In genomic region chr13:47904891-47905290, GRCh38 we compare ENCODE assay signal across 14 cellular contexts.
DNase-seq lines count a peak whose midpoint lies in the region; ATAC-seq, FAIRE-seq and TF ChIP-seq lines count a peak whose summit lies in the region.
"Had no signal": no experiment of that assay in that cellular context is flagged by ENCODE, and none has a peak within 500 bp of the region (broad histone marks: within the 10 kb centered on the region; RNA-seq: fewer than 3 reads in every experiment).

No MANE protein-coding gene starts in this region.

- H3K27ac Mint-ChIP-seq in activated naive CD4-positive, alpha-beta T cell treated with anti-CD3 and anti-CD28 coated beads, Interleukin-2, amount 50 U/mL, for 24 hours, result peak overlapping the region; percentile 41
- H3K27ac Mint-ChIP-seq: CD4-positive, CD25-positive, alpha-beta regulatory T cell; GM23338 had no signal

- no peaks in the 10 kb centered on the region for H3K27me3 Mint-ChIP-seq in activated naive CD4-positive, alpha-beta T cell treated with anti-CD3 and anti-CD28 coated beads, Interleukin-2, amount 50 U/mL, for 24 hours
- H3K27me3 Mint-ChIP-seq: CD4-positive, CD25-positive, alpha-beta regulatory T cell had no signal

- TF ChIP-seq CTCF in endothelial cell of umbilical vein (IDR thresholded peaks at IDR 0.05; ENCODE audit: extremely low read depth in 1 of 2, insufficient read depth in 1 of 2, low read depth in 1 of 2, low read length in 2 of 2), result no peak
- no peak for TF ChIP-seq CTCF in uterus (IDR thresholded peaks at IDR 0.05)
- TF ChIP-seq CTCF in stomach (IDR thresholded peaks at IDR 0.05), result no peak

- H3K36me3 ChIP-seq in endothelial cell of umbilical vein (ENCODE audit: control insufficient read depth in 2 of 2, extremely low read depth in 1 of 2, insufficient read depth in 2 of 2, low read length in 2 of 2), result no peaks in the 10 kb centered on the region
- H3K36me3 ChIP-seq in uterus, result no peaks in the 10 kb centered on the region
- no peaks in the 10 kb centered on the region for H3K36me3 ChIP-seq in stomach

- H3K4me1 ChIP-seq in endothelial cell of umbilical vein (ENCODE audit: control insufficient read depth, extremely low read depth, insufficient read depth, low read length) (peaks cover 16% of the 10 kb centered on the region), uterus (no peaks in the 10 kb centered on the region), stomach (no peaks in the 10 kb centered on the region)

- ATAC-seq in GM19351 (IDR thresholded peaks at IDR 0.05; ENCODE audit: unreplicated experiment), result no peak
- ATAC-seq: GM23338 had no signal

- 46 to 74% (median 55%) methylated on average over 1 of the region's 1 CpG for WGBS in stomach, 5 donors

- no peak overlapping the region for H3K4me2 ChIP-seq in endothelial cell of umbilical vein (ENCODE audit: insufficient read depth, low read length)
- H3K4me2 ChIP-seq: GM23338 had no signal

- H2AFZ ChIP-seq in endothelial cell of umbilical vein (ENCODE audit: low read depth, low read length), result no peak overlapping the region
- H2AFZ ChIP-seq: GM23338 had no signal

- H3K27ac ChIP-seq in endothelial cell of umbilical vein (ENCODE audit: insufficient read depth, low read depth, low read length) (no peak overlapping the region), uterus (peak overlapping the region; percentile 76 to 84), stomach (no peak overlapping the region)

- TF ChIP-seq EP300 in stomach (IDR thresholded peaks at IDR 0.05), result no peak

- H3K27me3 ChIP-seq in endothelial cell of umbilical vein (ENCODE audit: control insufficient read depth in 2 of 2, insufficient read depth in 2 of 2, low read length in 2 of 2) (peaks cover 0 to 6% of the 10 kb centered on the region in 2 experiments), uterus (no peaks in the 10 kb centered on the region), stomach (no peaks in the 10 kb centered on the region)
- H3K27me3 ChIP-seq: BLaER1 treated with 17β-estradiol and CSF1 and Interleukin-3, amounts not matched to agents 10 nM and 100 nM had no signal

- H3K9me3 Mint-ChIP-seq in activated naive CD4-positive, alpha-beta T cell treated with anti-CD3 and anti-CD28 coated beads, Interleukin-2, amount 50 U/mL, for 24 hours, result no peaks in the 10 kb centered on the region

- POLR2A ChIA-PET in endothelial cell of umbilical vein (lab: Charles Lee), result no interaction called here

- dilution Hi-C loops in endothelial cell of umbilical vein (cut with MboI; ENCODE audit: extremely low pct_ligation_motif_present, low sequenced_read_pairs), result no loop called here

- no TSS peak for BruUV-seq in endothelial cell of umbilical vein (replicated peaks; lab: Mats Ljungman, UMichigan)

- H3K4me1 Mint-ChIP-seq in activated naive CD4-positive, alpha-beta T cell treated with anti-CD3 and anti-CD28 coated beads, Interleukin-2, amount 50 U/mL, for 24 hours, result no peaks in the 10 kb centered on the region
- H3K4me1 Mint-ChIP-seq: GM23338 had no signal

- CTCF ChIA-PET in endothelial cell of umbilical vein (lab: Charles Lee), result interaction anchor here (0.6 kb wide), 1 partner anchor 1104 kb away, joined by 3 read pairs; no protein-coding TSS in a partner anchor

- H3K9me3 ChIP-seq in endothelial cell of umbilical vein (replicated peaks; ENCODE audit: control insufficient read depth, insufficient read depth, low read length) (no peaks in the 10 kb centered on the region), uterus (no peaks in the 10 kb centered on the region), stomach (no peaks in the 10 kb centered on the region)

- no peaks in the 10 kb centered on the region for H4K20me1 ChIP-seq in endothelial cell of umbilical vein (replicated peaks; ENCODE audit: control insufficient read depth, extremely low read depth, insufficient read depth, low read length)
- H4K20me1 ChIP-seq: BLaER1 treated with 17β-estradiol and CSF1 and Interleukin-3, amounts not matched to agents 10 nM and 100 nM had no signal

- no peak overlapping the region for H3K4me3 Mint-ChIP-seq in activated naive CD4-positive, alpha-beta T cell treated with anti-CD3 and anti-CD28 coated beads, Interleukin-2, amount 50 U/mL, for 24 hours
- H3K4me3 Mint-ChIP-seq: GM23338 had no signal

- H3K36me3 Mint-ChIP-seq in activated naive CD4-positive, alpha-beta T cell treated with anti-CD3 and anti-CD28 coated beads, Interleukin-2, amount 50 U/mL, for 24 hours, result peaks cover 29% of the 10 kb centered on the region

- no peak for TF ChIP-seq POLR2A in endothelial cell of umbilical vein (IDR thresholded peaks at IDR 0.05; ENCODE audit: low read depth, low read length)
- no peak for TF ChIP-seq POLR2A in uterus (IDR thresholded peaks at IDR 0.05)
- TF ChIP-seq POLR2A in stomach (IDR thresholded peaks at IDR 0.05), result no peak

- no peaks in the 10 kb centered on the region for H3K79me2 ChIP-seq in endothelial cell of umbilical vein (ENCODE audit: control insufficient read depth, insufficient read depth, low read length)

- no peaks in the 10 kb centered on the region for H3K9me1 ChIP-seq in endothelial cell of umbilical vein (replicated peaks; ENCODE audit: control insufficient read depth, extremely low read depth, insufficient read depth, low read length)

- intact Hi-C loops in endothelial cell of umbilical vein (cut with micrococcal nuclease), result loop anchor here (10.0 kb wide), 1 partner anchor 100 kb away; the partner anchor contains the start of gene SUCLA2
- intact Hi-C loops in uterus (cut with DNase I; ENCODE audit: low total_unique reads), result no loop called here
- intact Hi-C loops in stomach (cut with DNase I; ENCODE audit: low total_unique reads), result no loop called here

- DNase-seq in activated naive CD4-positive, alpha-beta T cell treated with anti-CD3 and anti-CD28 coated beads, Interleukin-2, amount 50 U/mL, for 16 hours, result no peak
- peak; percentile 74 for DNase-seq in endothelial cell of umbilical vein (ENCODE audit: low read depth, low spot score)
- DNase-seq in lung microvascular endothelial cell (ENCODE audit: low read depth in 2 of 2), result peak; percentile 5 to 73
- DNase-seq in uterus, result no peak
- DNase-seq in stomach, result no peak
- DNase-seq in SIG-M5 treated with dmso at 0.1 percent for 504 hours (lab: John Stamatoyannopoulos, UW; ENCODE audit: unreplicated experiment), result no peak
- DNase-seq: 8988T; CD4-positive, CD25-positive, alpha-beta regulatory T cell; H7 had no signal

- no peak overlapping the region for H3K9ac ChIP-seq in endothelial cell of umbilical vein (replicated peaks; ENCODE audit: extremely low read depth, insufficient read depth, low read length)
- H3K9ac ChIP-seq: BLaER1 treated with 17β-estradiol and CSF1 and Interleukin-3, amounts not matched to agents 10 nM and 100 nM had no signal

- no peak overlapping the region for H3K4me3 ChIP-seq in endothelial cell of umbilical vein (replicated peaks in 1 of 3; ENCODE audit: insufficient read depth in 1 of 3, low read depth in 1 of 3, low read length in 3 of 3)
- H3K4me3 ChIP-seq in uterus, result no peak overlapping the region
- no peak overlapping the region for H3K4me3 ChIP-seq in stomach
- H3K4me3 ChIP-seq: GM12878, GM23338 had no signal

- peak; percentile 37 for FAIRE-seq in endothelial cell of umbilical vein (lab: Jason Lieb, UNC)

TF ChIP-seq in endothelial cell of umbilical vein, 7 proteins besides CTCF, POLR2A, EP300 and RAD21:
- TF ChIP-seq JUN (IDR thresholded peaks at IDR 0.05; ENCODE audit: borderline replicate concordance, insufficient read depth, insufficient read length, low read depth) (peak; percentile 7), MAX (IDR thresholded peaks at IDR 0.05; ENCODE audit: insufficient read depth, insufficient read length) (no peak), MYC (IDR thresholded peaks at IDR 0.05; ENCODE audit: low read depth, low read length) (no peak), GATA2 (IDR thresholded peaks at IDR 0.05; ENCODE audit: insufficient read depth, insufficient read length, low read depth, low read length) (peak; percentile 94), FOS (IDR thresholded peaks at IDR 0.05; ENCODE audit: borderline replicate concordance, insufficient read depth, low read length) (peak; percentile 42)
TF ChIP-seq in endothelial cell of umbilical vein: peak in this region for 3.

Comparison
In these comparisons a context has a peak if more than half of its experiments do, and no peak if none do; other contexts are left out.
1. DNase-seq: peak in endothelial cell of umbilical vein (single experiment) and lung microvascular endothelial cell (2 of 2); none in activated naive CD4-positive, alpha-beta T cell treated with anti-CD3 and anti-CD28 coated beads, Interleukin-2, amount 50 U/mL, for 16 hours (single experiment), uterus (0 of 2), stomach (single experiment) and SIG-M5 treated with dmso at 0.1 percent for 504 hours (single experiment).
2. H3K27ac ChIP-seq: peak in uterus (2 of 2); none in endothelial cell of umbilical vein (single experiment) and stomach (0 of 5).